Comparison of ENCODE assay signal across 14 cellular contexts in genomic region chr6:119259027-119259426, GRCh38.
A peak's percentile ranks its signal among the peaks of the same experiment; 100 is the strongest.
DNase-seq lines count a peak whose midpoint lies in the region; ATAC-seq, FAIRE-seq and TF ChIP-seq lines count a peak whose summit lies in the region.
"Had no signal": no experiment of that assay in that cellular context is flagged by ENCODE, and none has a peak within 500 bp of the region (broad histone marks: within the 10 kb centered on the region; RNA-seq: fewer than 3 reads in every experiment).

No MANE protein-coding gene starts in this region.

- ATAC-seq in activated CD8-positive, alpha-beta memory T cell treated with anti-CD3 and anti-CD28 coated beads, Interleukin-2, amount 10 ng/mL, durations not matched to agents 7 days and 5 days: peak; percentile 60
- ATAC-seq in HG03103 (IDR thresholded peaks at IDR 0.05; ENCODE audit: low read depth, unreplicated experiment): peak; percentile 64

- intact Hi-C loops in OCI-LY7 (cut with micrococcal nuclease; ENCODE audit: unreplicated experiment): no loop called here

- H3K36me3 ChIP-seq in bronchial epithelial cell (ENCODE audit: control insufficient read depth, insufficient read depth, low read length) (no peaks in the 10 kb centered on the region), urinary bladder (ENCODE audit: insufficient read depth) (no peaks in the 10 kb centered on the region), OCI-LY7 (ENCODE audit: insufficient read depth, low read length) (peaks cover 85% of the 10 kb centered on the region)

- no peaks in the 10 kb centered on the region for H3K9me2 ChIP-seq in OCI-LY7 (ENCODE audit: insufficient read depth, low read length)

- peaks cover 7% of the 10 kb centered on the region for H3K9me3 Mint-ChIP-seq in activated CD8-positive, alpha-beta memory T cell treated with anti-CD3 and anti-CD28 coated beads, Interleukin-2, amount 10 ng/mL, durations not matched to agents 7 days and 5 days (ENCODE audit: low read depth)

- CTCF ChIA-PET in activated CD8-positive, alpha-beta memory T cell treated with anti-CD3 and anti-CD28 coated beads, Interleukin-2, amount 10 ng/mL, durations not matched to agents 7 days and 5 days (lab: Charles Lee): no interaction called here
- CTCF ChIA-PET in OCI-LY7 (lab: Charles Lee; ENCODE audit: unreplicated experiment): no interaction called here

- peaks cover 22% of the 10 kb centered on the region for H3K4me1 Mint-ChIP-seq in activated CD8-positive, alpha-beta memory T cell treated with anti-CD3 and anti-CD28 coated beads, Interleukin-2, amount 10 ng/mL, durations not matched to agents 7 days and 5 days

- H2AFZ ChIP-seq in OCI-LY7 (ENCODE audit: low read length): no peak overlapping the region

- 77% methylated on average over 1 of the region's 1 CpG for WGBS in urinary bladder

- POLR2A ChIA-PET in OCI-LY7 (lab: Charles Lee): interaction anchor here (0.8 kb wide), 1 partner anchor 499 kb away, joined by 3 read pairs; no protein-coding TSS in a partner anchor

- DNase-seq in activated CD8-positive, alpha-beta memory T cell treated with anti-CD3 and anti-CD28 coated beads, Interleukin-2, amount 10 ng/mL, durations not matched to agents 7 days and 5 days: no peak
- DNase-seq in activated CD8-positive, alpha-beta memory T cell treated with anti-CD3 and anti-CD28 coated beads, Interleukin-2, amount 50 U/mL, for 48 hours: no peak
- DNase-seq in bronchial epithelial cell (ENCODE audit: low read depth) (peak; percentile 81), OCI-LY7 (ENCODE audit: low spot score) (no peak), DMS114 treated with DMSO at 0.1 percent for 48 hours (lab: John Stamatoyannopoulos, UW; ENCODE audit: unreplicated experiment) (no peak), nucleus accumbens (lab: John Stamatoyannopoulos, UW) (no peak)
- DNase-seq: activated naive CD4-positive, alpha-beta T cell treated with Interleukin-2 at 50 U/mL for 16 hours; mesenchymal stem cell; NCI-H1105 treated with DMSO at 0.1 percent for 48 hours; NCI-H2227 treated with DMSO at 0.1 percent for 48 hours; stimulated activated CD4-positive, alpha-beta T cell treated with anti-CD3 and anti-CD28 coated beads, Interleukin-4, amount 100 ng/mL, for 4 hours had no signal

- peaks cover 44% of the 10 kb centered on the region for H3K36me3 Mint-ChIP-seq in activated CD8-positive, alpha-beta memory T cell treated with anti-CD3 and anti-CD28 coated beads, Interleukin-2, amount 10 ng/mL, durations not matched to agents 7 days and 5 days

- no peaks in the 10 kb centered on the region for H3K27me3 Mint-ChIP-seq in activated CD8-positive, alpha-beta memory T cell treated with anti-CD3 and anti-CD28 coated beads, Interleukin-2, amount 10 ng/mL, durations not matched to agents 7 days and 5 days

- H3K4me3 ChIP-seq in bronchial epithelial cell (ENCODE audit: low read depth, low read length) (no peak overlapping the region), urinary bladder (ENCODE audit: low read depth, low read length) (no peak overlapping the region), OCI-LY7 (ENCODE audit: low read depth, low read length, poor library complexity, severe bottlenecking) (no peak overlapping the region)

- H3K4me1 ChIP-seq in urinary bladder (ENCODE audit: insufficient read depth): no peaks in the 10 kb centered on the region
- H3K4me1 ChIP-seq in OCI-LY7 (ENCODE audit: insufficient read depth, low read length, poor library complexity, severe bottlenecking): no peaks in the 10 kb centered on the region

- peaks cover 90% of the 10 kb centered on the region; the same call in 1 of the 2 replicates for H3K79me2 ChIP-seq in OCI-LY7 (ENCODE audit: insufficient read depth, low read depth, low read length)

- peaks cover 5% of the 10 kb centered on the region for H3K27me3 ChIP-seq in bronchial epithelial cell (ENCODE audit: control insufficient read depth, insufficient read depth, low read length)

- H3K4me2 ChIP-seq in OCI-LY7 (ENCODE audit: low read length): no peak overlapping the region

- no peak overlapping the region for H3K4me3 Mint-ChIP-seq in activated CD8-positive, alpha-beta memory T cell treated with anti-CD3 and anti-CD28 coated beads, Interleukin-2, amount 10 ng/mL, durations not matched to agents 7 days and 5 days
- H3K4me3 Mint-ChIP-seq: CD14-positive monocyte had no signal

- H3K27ac ChIP-seq in urinary bladder (ENCODE audit: low read depth) (peak overlapping the region; percentile 5), OCI-LY7 (ENCODE audit: low read depth, low read length, poor library complexity, severe bottlenecking) (no peak overlapping the region)

- TF ChIP-seq CTCF in bronchial epithelial cell (IDR thresholded peaks at IDR 0.05; ENCODE audit: insufficient read depth, low read length, severe bottlenecking) (no peak), OCI-LY7 (conservative IDR thresholded peaks at IDR 0.05; ENCODE audit: low read length) (no peak)

- peak overlapping the region; percentile 32 for H3K27ac Mint-ChIP-seq in activated CD8-positive, alpha-beta memory T cell treated with anti-CD3 and anti-CD28 coated beads, Interleukin-2, amount 10 ng/mL, durations not matched to agents 7 days and 5 days
- H3K27ac Mint-ChIP-seq: CD14-positive monocyte had no signal

- FAIRE-seq in bronchial epithelial cell (lab: Jason Lieb, UNC): no peak

- H3K9me3 ChIP-seq in OCI-LY7 (ENCODE audit: low read length): no peaks in the 10 kb centered on the region

- no TSS peak for BruUV-seq in OCI-LY7 (replicated peaks; lab: Mats Ljungman, UMichigan)

- H4K20me1 ChIP-seq in OCI-LY7 (ENCODE audit: insufficient read depth, low read length): peaks cover 4% of the 10 kb centered on the region; the same call in 1 of the 2 replicates
